In the genomic region with DNA sequence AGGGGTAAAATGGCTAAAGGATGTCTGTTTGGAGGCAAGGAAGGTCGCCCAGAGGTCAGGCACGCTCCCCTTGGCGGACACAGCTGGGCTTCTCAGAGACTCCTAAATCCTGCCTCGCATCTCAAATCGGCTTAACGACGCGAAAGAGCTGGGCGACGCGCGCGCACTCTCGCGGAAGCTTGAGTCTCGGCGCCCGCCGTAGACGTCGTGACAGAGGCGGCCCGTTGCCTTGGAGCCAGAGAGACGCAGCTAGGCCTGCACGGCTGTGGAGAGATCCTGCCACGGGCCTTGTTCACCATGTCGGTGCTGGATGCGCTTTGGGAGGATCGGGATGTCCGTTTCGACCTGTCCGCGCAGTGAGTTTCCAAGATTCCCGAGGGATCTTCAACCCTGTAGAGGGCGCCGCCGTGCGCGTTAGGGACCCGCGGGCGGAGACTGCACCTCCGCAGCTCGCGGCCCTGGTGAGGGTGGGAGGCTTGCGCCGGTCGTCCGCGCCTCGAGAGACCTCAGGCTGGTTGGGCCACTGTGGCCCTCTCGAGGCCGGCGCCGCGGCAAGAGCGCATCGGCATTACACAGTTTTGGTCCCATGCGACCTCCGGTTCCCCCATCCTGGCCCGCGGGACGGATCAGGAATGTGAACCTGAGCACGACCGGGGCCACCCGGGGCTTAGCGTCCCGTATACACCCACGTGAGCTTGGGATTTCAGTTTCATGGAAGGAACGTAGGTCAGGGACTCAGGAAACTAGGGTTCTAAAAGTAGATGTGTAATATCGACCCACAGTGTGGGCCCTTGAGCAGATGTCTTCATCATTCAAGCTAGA, we compare ENCODE assay signal across 1 cellular context.
A peak's percentile ranks its signal among the peaks of the same experiment; 100 is the strongest.
TF ChIP-seq lines count a peak whose summit lies in the region.

A gene (plus strand): TSS at position 238 of the 822 bp plus-strand sequence. CDS start 60 bp downstream, at position 298.

TF ChIP-seq in HepG2, 621 proteins besides CTCF, POLR2A, EP300 and RAD21 (continued from another document and continues in another):
- TF ChIP-seq, protein P1, sequence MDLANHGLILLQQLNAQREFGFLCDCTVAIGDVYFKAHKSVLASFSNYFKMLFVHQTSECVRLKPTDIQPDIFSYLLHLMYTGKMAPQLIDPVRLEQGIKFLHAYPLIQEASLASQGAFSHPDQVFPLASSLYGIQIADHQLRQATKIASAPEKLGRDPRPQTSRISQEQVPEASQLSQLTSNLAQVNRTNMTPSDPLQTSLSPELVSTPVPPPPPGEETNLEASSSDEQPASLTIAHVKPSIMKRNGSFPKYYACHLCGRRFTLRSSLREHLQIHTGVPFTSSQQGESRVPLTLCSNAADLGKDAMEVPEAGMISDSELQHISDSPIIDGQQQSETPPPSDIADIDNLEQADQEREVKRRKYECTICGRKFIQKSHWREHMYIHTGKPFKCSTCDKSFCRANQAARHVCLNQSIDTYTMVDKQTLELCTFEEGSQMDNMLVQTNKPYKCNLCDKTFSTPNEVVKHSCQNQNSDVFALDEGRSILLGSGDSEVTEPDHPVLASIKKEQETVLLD (CRISPR knock-in tag; IDR thresholded peaks at IDR 0.05; ENCODE audit: low read depth): no peak
- peak; percentile 93 for TF ChIP-seq ZBTB38 (CRISPR knock-in tag; IDR thresholded peaks at IDR 0.05)
- no peak for TF ChIP-seq ZNF569 (CRISPR knock-in tag; IDR thresholded peaks at IDR 0.05; ENCODE audit: borderline replicate concordance)
- peak; percentile 46 for TF ChIP-seq TEAD3 (CRISPR knock-in tag; optimal IDR thresholded peaks at IDR 0.05; ENCODE audit: borderline replicate concordance)
- no peak for TF ChIP-seq ATAD3A (CRISPR knock-in tag; IDR thresholded peaks at IDR 0.05)
- TF ChIP-seq, protein P2, sequence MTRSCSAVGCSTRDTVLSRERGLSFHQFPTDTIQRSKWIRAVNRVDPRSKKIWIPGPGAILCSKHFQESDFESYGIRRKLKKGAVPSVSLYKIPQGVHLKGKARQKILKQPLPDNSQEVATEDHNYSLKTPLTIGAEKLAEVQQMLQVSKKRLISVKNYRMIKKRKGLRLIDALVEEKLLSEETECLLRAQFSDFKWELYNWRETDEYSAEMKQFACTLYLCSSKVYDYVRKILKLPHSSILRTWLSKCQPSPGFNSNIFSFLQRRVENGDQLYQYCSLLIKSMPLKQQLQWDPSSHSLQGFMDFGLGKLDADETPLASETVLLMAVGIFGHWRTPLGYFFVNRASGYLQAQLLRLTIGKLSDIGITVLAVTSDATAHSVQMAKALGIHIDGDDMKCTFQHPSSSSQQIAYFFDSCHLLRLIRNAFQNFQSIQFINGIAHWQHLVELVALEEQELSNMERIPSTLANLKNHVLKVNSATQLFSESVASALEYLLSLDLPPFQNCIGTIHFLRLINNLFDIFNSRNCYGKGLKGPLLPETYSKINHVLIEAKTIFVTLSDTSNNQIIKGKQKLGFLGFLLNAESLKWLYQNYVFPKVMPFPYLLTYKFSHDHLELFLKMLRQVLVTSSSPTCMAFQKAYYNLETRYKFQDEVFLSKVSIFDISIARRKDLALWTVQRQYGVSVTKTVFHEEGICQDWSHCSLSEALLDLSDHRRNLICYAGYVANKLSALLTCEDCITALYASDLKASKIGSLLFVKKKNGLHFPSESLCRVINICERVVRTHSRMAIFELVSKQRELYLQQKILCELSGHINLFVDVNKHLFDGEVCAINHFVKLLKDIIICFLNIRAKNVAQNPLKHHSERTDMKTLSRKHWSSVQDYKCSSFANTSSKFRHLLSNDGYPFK (CRISPR knock-in tag; IDR thresholded peaks at IDR 0.05; ENCODE audit: borderline replicate concordance): peak; percentile 94
- peak; percentile 72 for TF ChIP-seq ATF7-NPFF (CRISPR knock-in tag; IDR thresholded peaks at IDR 0.05; ENCODE audit: low read depth)
- TF ChIP-seq NR2F1 (CRISPR knock-in tag; IDR thresholded peaks at IDR 0.05): peak in 1 of 2 experiments; percentile 27; a peak in 1 of 4 replicates
- no peak for TF ChIP-seq ZNF660 (CRISPR knock-in tag; IDR thresholded peaks at IDR 0.05; ENCODE audit: borderline replicate concordance, low read depth)
- TF ChIP-seq, protein P3, sequence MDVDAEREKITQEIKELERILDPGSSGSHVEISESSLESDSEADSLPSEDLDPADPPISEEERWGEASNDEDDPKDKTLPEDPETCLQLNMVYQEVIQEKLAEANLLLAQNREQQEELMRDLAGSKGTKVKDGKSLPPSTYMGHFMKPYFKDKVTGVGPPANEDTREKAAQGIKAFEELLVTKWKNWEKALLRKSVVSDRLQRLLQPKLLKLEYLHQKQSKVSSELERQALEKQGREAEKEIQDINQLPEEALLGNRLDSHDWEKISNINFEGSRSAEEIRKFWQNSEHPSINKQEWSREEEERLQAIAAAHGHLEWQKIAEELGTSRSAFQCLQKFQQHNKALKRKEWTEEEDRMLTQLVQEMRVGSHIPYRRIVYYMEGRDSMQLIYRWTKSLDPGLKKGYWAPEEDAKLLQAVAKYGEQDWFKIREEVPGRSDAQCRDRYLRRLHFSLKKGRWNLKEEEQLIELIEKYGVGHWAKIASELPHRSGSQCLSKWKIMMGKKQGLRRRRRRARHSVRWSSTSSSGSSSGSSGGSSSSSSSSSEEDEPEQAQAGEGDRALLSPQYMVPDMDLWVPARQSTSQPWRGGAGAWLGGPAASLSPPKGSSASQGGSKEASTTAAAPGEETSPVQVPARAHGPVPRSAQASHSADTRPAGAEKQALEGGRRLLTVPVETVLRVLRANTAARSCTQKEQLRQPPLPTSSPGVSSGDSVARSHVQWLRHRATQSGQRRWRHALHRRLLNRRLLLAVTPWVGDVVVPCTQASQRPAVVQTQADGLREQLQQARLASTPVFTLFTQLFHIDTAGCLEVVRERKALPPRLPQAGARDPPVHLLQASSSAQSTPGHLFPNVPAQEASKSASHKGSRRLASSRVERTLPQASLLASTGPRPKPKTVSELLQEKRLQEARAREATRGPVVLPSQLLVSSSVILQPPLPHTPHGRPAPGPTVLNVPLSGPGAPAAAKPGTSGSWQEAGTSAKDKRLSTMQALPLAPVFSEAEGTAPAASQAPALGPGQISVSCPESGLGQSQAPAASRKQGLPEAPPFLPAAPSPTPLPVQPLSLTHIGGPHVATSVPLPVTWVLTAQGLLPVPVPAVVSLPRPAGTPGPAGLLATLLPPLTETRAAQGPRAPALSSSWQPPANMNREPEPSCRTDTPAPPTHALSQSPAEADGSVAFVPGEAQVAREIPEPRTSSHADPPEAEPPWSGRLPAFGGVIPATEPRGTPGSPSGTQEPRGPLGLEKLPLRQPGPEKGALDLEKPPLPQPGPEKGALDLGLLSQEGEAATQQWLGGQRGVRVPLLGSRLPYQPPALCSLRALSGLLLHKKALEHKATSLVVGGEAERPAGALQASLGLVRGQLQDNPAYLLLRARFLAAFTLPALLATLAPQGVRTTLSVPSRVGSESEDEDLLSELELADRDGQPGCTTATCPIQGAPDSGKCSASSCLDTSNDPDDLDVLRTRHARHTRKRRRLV (CRISPR knock-in tag; IDR thresholded peaks at IDR 0.05): peak; percentile 55; the same call in 1 of the 2 replicates
- no peak for TF ChIP-seq STAT5B (CRISPR knock-in tag; IDR thresholded peaks at IDR 0.05)
- TF ChIP-seq, protein P4, sequence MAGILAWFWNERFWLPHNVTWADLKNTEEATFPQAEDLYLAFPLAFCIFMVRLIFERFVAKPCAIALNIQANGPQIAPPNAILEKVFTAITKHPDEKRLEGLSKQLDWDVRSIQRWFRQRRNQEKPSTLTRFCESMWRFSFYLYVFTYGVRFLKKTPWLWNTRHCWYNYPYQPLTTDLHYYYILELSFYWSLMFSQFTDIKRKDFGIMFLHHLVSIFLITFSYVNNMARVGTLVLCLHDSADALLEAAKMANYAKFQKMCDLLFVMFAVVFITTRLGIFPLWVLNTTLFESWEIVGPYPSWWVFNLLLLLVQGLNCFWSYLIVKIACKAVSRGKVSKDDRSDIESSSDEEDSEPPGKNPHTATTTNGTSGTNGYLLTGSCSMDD (CRISPR knock-in tag; IDR thresholded peaks at IDR 0.05): no peak
- TF ChIP-seq IKZF4 (CRISPR knock-in tag; IDR thresholded peaks at IDR 0.05; ENCODE audit: borderline replicate concordance, low read depth, not compliant biosample characterization): no peak
- TF ChIP-seq, protein P5, sequence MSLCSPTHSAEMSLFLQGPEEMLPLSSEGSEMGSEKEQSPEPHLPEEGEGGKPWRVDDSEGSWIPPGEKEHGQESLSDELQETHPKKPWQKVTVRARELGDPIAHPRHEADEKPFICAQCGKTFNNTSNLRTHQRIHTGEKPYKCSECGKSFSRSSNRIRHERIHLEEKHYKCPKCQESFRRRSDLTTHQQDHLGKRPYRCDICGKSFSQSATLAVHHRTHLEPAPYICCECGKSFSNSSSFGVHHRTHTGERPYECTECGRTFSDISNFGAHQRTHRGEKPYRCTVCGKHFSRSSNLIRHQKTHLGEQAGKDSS (CRISPR knock-in tag; IDR thresholded peaks at IDR 0.05; ENCODE audit: borderline replicate concordance, low read depth): peak; percentile 57; the same call in 1 of the 2 replicates
- TF ChIP-seq, protein P6, sequence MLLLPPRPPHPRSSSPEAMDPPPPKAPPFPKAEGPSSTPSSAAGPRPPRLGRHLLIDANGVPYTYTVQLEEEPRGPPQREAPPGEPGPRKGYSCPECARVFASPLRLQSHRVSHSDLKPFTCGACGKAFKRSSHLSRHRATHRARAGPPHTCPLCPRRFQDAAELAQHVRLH (CRISPR knock-in tag; IDR thresholded peaks at IDR 0.05; ENCODE audit: borderline replicate concordance, low read depth): no peak
- TF ChIP-seq ZNF263 (CRISPR knock-in tag; IDR thresholded peaks at IDR 0.05): no peak
- TF ChIP-seq YEATS4 (CRISPR knock-in tag; IDR thresholded peaks at IDR 0.05; ENCODE audit: borderline replicate concordance): peak; percentile 80
- TF ChIP-seq, protein P7, sequence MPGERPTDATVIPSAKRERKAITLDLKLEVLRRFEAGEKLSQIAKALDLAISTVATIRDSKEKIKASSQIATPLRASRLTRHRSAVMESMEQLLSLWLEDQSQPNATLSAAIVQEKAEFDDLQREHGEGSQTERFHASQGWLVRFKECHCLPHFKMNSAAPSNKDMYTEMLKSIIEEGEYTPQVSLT (CRISPR knock-in tag; IDR thresholded peaks at IDR 0.05; ENCODE audit: borderline replicate concordance, low read depth): no peak; the same call in 1 of the 2 replicates
- TF ChIP-seq ZNF891 (CRISPR knock-in tag; IDR thresholded peaks at IDR 0.05): no peak
- TF ChIP-seq DR1 (CRISPR knock-in tag; IDR thresholded peaks at IDR 0.05): peak; percentile 78; the same call in 1 of the 2 replicates
- TF ChIP-seq, protein P8, sequence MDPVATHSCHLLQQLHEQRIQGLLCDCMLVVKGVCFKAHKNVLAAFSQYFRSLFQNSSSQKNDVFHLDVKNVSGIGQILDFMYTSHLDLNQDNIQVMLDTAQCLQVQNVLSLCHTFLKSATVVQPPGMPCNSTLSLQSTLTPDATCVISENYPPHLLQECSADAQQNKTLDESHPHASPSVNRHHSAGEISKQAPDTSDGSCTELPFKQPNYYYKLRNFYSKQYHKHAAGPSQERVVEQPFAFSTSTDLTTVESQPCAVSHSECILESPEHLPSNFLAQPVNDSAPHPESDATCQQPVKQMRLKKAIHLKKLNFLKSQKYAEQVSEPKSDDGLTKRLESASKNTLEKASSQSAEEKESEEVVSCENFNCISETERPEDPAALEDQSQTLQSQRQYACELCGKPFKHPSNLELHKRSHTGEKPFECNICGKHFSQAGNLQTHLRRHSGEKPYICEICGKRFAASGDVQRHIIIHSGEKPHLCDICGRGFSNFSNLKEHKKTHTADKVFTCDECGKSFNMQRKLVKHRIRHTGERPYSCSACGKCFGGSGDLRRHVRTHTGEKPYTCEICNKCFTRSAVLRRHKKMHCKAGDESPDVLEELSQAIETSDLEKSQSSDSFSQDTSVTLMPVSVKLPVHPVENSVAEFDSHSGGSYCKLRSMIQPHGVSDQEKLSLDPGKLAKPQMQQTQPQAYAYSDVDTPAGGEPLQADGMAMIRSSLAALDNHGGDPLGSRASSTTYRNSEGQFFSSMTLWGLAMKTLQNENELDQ (CRISPR knock-in tag; IDR thresholded peaks at IDR 0.05; ENCODE audit: borderline replicate concordance): peak; percentile 24; the same call in 1 of the 2 replicates
- TF ChIP-seq, protein P9, sequence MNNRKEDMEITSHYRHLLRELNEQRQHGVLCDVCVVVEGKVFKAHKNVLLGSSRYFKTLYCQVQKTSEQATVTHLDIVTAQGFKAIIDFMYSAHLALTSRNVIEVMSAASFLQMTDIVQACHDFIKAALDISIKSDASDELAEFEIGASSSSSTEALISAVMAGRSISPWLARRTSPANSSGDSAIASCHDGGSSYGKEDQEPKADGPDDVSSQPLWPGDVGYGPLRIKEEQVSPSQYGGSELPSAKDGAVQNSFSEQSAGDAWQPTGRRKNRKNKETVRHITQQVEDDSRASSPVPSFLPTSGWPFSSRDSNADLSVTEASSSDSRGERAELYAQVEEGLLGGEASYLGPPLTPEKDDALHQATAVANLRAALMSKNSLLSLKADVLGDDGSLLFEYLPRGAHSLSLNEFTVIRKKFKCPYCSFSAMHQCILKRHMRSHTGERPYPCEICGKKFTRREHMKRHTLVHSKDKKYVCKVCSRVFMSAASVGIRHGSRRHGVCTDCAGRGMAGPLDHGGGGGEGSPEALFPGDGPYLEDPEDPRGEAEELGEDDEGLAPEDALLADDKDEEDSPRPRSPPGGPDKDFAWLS (CRISPR knock-in tag; IDR thresholded peaks at IDR 0.05; ENCODE audit: borderline replicate concordance): 0 out of 2 replicates have a peak, but pooled peaks have one; percentile 11
- TF ChIP-seq ZNF205 (CRISPR knock-in tag; IDR thresholded peaks at IDR 0.05): peak; percentile 94
- TF ChIP-seq, protein P10, sequence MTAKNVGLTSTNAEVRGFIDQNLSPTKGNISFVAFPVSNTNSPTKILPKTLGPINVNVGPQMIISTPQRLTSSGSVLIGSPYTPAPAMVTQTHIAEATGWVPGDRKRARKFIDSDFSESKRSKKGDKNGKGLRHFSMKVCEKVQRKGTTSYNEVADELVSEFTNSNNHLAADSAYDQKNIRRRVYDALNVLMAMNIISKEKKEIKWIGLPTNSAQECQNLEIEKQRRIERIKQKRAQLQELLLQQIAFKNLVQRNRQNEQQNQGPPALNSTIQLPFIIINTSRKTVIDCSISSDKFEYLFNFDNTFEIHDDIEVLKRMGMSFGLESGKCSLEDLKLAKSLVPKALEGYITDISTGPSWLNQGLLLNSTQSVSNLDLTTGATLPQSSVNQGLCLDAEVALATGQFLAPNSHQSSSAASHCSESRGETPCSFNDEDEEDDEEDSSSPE (CRISPR knock-in tag; IDR thresholded peaks at IDR 0.05): peak; percentile 65
- 0 out of 2 replicates have a peak, but pooled peaks have one; percentile 68 for TF ChIP-seq ZFP36L1 (CRISPR knock-in tag; IDR thresholded peaks at IDR 0.05)
- TF ChIP-seq BCL6 (CRISPR knock-in tag; IDR thresholded peaks at IDR 0.05): peak; percentile 61; the same call in 1 of the 2 replicates
- peak; percentile 58 for TF ChIP-seq RBM22 (optimal IDR thresholded peaks at IDR 0.05; ENCODE audit: low read length)
